11 cellular contexts compared by ENCODE assay signal in the genomic region with DNA sequence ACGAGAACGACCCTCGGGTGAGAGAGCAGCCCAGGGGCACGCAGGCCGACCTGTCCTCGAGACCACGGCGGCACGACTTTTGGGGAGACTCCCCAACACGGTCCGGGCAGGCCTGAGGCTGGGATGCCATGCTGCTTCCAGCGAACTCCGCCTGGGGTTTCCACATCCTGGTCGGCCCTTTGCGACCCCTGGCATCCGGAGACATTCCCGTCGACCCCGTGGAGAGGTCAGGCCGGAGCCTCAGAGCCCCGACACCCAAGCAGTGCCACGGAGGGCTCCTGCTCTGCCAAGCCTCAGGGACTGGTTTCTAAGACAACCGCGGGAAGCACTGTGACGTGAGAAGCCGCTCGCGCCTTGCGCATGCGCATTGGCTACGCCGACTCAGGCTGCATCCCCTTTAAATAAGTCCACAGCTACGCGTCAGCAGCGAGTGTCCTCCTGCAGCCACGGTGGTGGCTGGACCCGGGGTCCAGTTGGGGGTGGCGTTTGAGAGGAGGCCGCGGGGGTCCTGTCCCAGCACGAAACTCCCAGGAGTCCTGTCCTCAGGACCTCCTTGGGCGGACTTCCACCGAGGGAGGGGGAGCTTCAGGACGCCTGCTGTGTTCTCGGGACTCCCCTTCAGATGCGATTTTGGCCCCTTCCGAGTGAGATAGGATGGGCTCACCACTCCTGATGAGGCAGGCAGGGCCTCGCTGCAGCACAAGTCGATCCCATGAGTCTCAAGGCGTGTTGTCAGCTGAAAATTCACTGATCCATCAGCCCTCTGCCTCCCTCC.
DNase-seq lines count a peak whose midpoint lies in the region; ATAC-seq lines count a peak whose summit lies in the region.
"Had no signal": no experiment of that assay in that cellular context is flagged by ENCODE, and none has a peak within 500 bp of the region (broad histone marks: within the 10 kb centered on the region; RNA-seq: fewer than 3 reads in every experiment).

No MANE protein-coding gene starts in this region.

- peak overlapping the region; percentile 19 for H3K4me3 Mint-ChIP-seq in activated T-cell treated with anti-CD3 and anti-CD28 coated beads, Interleukin-2, amount 50 U/mL, for 4 hours
- peak overlapping the region; percentile 51 for H3K4me3 Mint-ChIP-seq in memory B cell
- H3K4me3 Mint-ChIP-seq in stimulated activated memory B cell treated with anti-CD40 and anti-IgM and Interleukin-4, amounts not matched to agents 10 μg/mL and 1 μg/mL and 100 μg/mL, for 72 hours, result peak overlapping the region; percentile 18

- no peaks in the 10 kb centered on the region for H3K27me3 Mint-ChIP-seq in activated T-cell treated with anti-CD3 and anti-CD28 coated beads, Interleukin-2, amount 50 U/mL, for 4 hours (ENCODE audit: low read depth)
- no peaks in the 10 kb centered on the region for H3K27me3 Mint-ChIP-seq in memory B cell
- no peaks in the 10 kb centered on the region for H3K27me3 Mint-ChIP-seq in stimulated activated memory B cell treated with anti-CD40 and anti-IgM and Interleukin-4, amounts not matched to agents 10 μg/mL and 1 μg/mL and 100 μg/mL, for 72 hours

- peaks cover 23% of the 10 kb centered on the region for H3K4me1 Mint-ChIP-seq in activated T-cell treated with anti-CD3 and anti-CD28 coated beads, Interleukin-2, amount 50 U/mL, for 4 hours (ENCODE audit: low read depth)
- no peaks in the 10 kb centered on the region for H3K4me1 Mint-ChIP-seq in memory B cell
- H3K4me1 Mint-ChIP-seq in stimulated activated memory B cell treated with anti-CD40 and anti-IgM and Interleukin-4, amounts not matched to agents 10 μg/mL and 1 μg/mL and 100 μg/mL, for 72 hours, result no peaks in the 10 kb centered on the region

- ATAC-seq in activated CD4-positive, CD25-positive, alpha-beta regulatory T cell treated with anti-CD3 and anti-CD28 coated beads, Interleukin-2, amount 50 U/mL, for 24 hours, result no peak
- ATAC-seq in activated T-cell treated with anti-CD3 and anti-CD28 coated beads, Interleukin-2, amount 50 U/mL, for 4 hours, result peak in 1 of 2 donors; percentile 62
- ATAC-seq in memory B cell (ENCODE audit: low read depth) (peak; percentile 32), HG02970 (IDR thresholded peaks at IDR 0.05; ENCODE audit: low FRiP score, unreplicated experiment) (no peak)
- no peak for ATAC-seq in stimulated activated memory B cell treated with anti-CD40 and anti-IgM and Interleukin-4, amounts not matched to agents 10 μg/mL and 1 μg/mL and 100 μg/mL, for 72 hours
- ATAC-seq: A549 had no signal

- peaks cover 7% of the 10 kb centered on the region for H3K9me3 Mint-ChIP-seq in activated T-cell treated with anti-CD3 and anti-CD28 coated beads, Interleukin-2, amount 50 U/mL, for 4 hours
- peaks cover under 1% of the 10 kb centered on the region for H3K9me3 Mint-ChIP-seq in memory B cell
- H3K9me3 Mint-ChIP-seq in stimulated activated memory B cell treated with anti-CD40 and anti-IgM and Interleukin-4, amounts not matched to agents 10 μg/mL and 1 μg/mL and 100 μg/mL, for 72 hours, result peaks cover under 1% of the 10 kb centered on the region

- no peaks in the 10 kb centered on the region for H3K36me3 Mint-ChIP-seq in activated T-cell treated with anti-CD3 and anti-CD28 coated beads, Interleukin-2, amount 50 U/mL, for 4 hours (ENCODE audit: insufficient read depth)
- no peaks in the 10 kb centered on the region for H3K36me3 Mint-ChIP-seq in memory B cell
- no peaks in the 10 kb centered on the region for H3K36me3 Mint-ChIP-seq in stimulated activated memory B cell treated with anti-CD40 and anti-IgM and Interleukin-4, amounts not matched to agents 10 μg/mL and 1 μg/mL and 100 μg/mL, for 72 hours

- no peak overlapping the region for H3K27ac Mint-ChIP-seq in memory B cell
- no peak overlapping the region for H3K27ac Mint-ChIP-seq in stimulated activated memory B cell treated with anti-CD40 and anti-IgM and Interleukin-4, amounts not matched to agents 10 μg/mL and 1 μg/mL and 100 μg/mL, for 72 hours

- peak; percentile 4 for DNase-seq in activated CD4-positive, CD25-positive, alpha-beta regulatory T cell treated with anti-CD3 and anti-CD28 coated beads, Interleukin-2, amount 50 U/mL, for 16 hours (ENCODE audit: low read depth, low spot score)
- DNase-seq in activated T-cell treated with anti-CD3 and anti-CD28 coated beads, Interleukin-2, amount 50 U/mL, for 4 hours, result peak; percentile 8
- DNase-seq in memory B cell (ENCODE audit: low spot score in 2 of 2) (peak; percentile 7 to 15), GF-D8 (lab: John Stamatoyannopoulos, UW) (no peak), 8988T (no peak)
- DNase-seq: HCEC 1CT, T1000 had no signal

Comparison
In these comparisons a context has a peak if more than half of its experiments do, and no peak if none do; other contexts are left out.
1. DNase-seq: peak in activated CD4-positive, CD25-positive, alpha-beta regulatory T cell treated with anti-CD3 and anti-CD28 coated beads, Interleukin-2, amount 50 U/mL, for 16 hours (single experiment), activated T-cell treated with anti-CD3 and anti-CD28 coated beads, Interleukin-2, amount 50 U/mL, for 4 hours (single experiment) and memory B cell (2 of 2); none in GF-D8 (single experiment) and 8988T (single experiment).
2. Peak in every context shown above with its lines, with median percentiles within 50 percentile points of each other: H3K4me3 Mint-ChIP-seq.